Comparison of ENCODE assay signal across 7 cellular contexts in genomic region chr17:82236142-82236971, GRCh38. TPM values are rescaled to one million over a fixed set of nuclear protein-coding genes. Genes with fewer than 3 reads are reported as not detected.
A peak's percentile ranks its signal among the peaks of the same experiment; 100 is the strongest.
DNase-seq lines count a peak whose midpoint lies in the region; ATAC-seq and TF ChIP-seq lines count a peak whose summit lies in the region.

No MANE protein-coding gene starts in this region.

- no peak overlapping the region for H3K4me3 ChIP-seq in mucosa of descending colon

- no peaks in the 10 kb centered on the region for H3K27me3 Mint-ChIP-seq in activated CD4-positive, alpha-beta memory T cell treated with anti-CD3 and anti-CD28 coated beads, Interleukin-2, amount 10 ng/mL, durations not matched to agents 7 days and 5 days

- H3K36me3 ChIP-seq in mucosa of descending colon (ENCODE audit: low read depth): no peaks in the 10 kb centered on the region

- no peaks in the 10 kb centered on the region for H3K9me3 Mint-ChIP-seq in activated CD4-positive, alpha-beta memory T cell treated with anti-CD3 and anti-CD28 coated beads, Interleukin-2, amount 10 ng/mL, durations not matched to agents 7 days and 5 days

- TF ChIP-seq CTCF in GM12873 (IDR thresholded peaks at IDR 0.05; ENCODE audit: insufficient read depth, low read depth, low read length, missing control alignments): peak; percentile 88
- TF ChIP-seq CTCF in mucosa of descending colon (IDR thresholded peaks at IDR 0.05): peak; percentile 89

- peak overlapping the region; percentile 44 for H3K27ac Mint-ChIP-seq in activated CD4-positive, alpha-beta memory T cell treated with anti-CD3 and anti-CD28 coated beads, Interleukin-2, amount 10 ng/mL, durations not matched to agents 7 days and 5 days

- CTCF ChIA-PET in activated CD4-positive, alpha-beta memory T cell treated with anti-CD3 and anti-CD28 coated beads, Interleukin-2, amount 10 ng/mL, durations not matched to agents 7 days and 5 days (lab: Charles Lee): interaction anchor here (0.8 to 3.3 kb wide), 16 partner anchors 17 to 213 kb away, joined by 3 to 20 read pairs (median 5); partner anchors contain the start of genes CCDC57, CD7, HEXD and RAC3

- POLR2A ChIA-PET in activated CD4-positive, alpha-beta memory T cell treated with anti-CD3 and anti-CD28 coated beads, Interleukin-2, amount 10 ng/mL, durations not matched to agents 7 days and 5 days (lab: Charles Lee): interaction anchor here (0.9 to 4.7 kb wide), 7 partner anchors 18 to 206 kb away, joined by 3 to 21 read pairs (median 4); partner anchors contain the start of genes CCDC57 and SECTM1

- peak overlapping the region; percentile 35 for H3K27ac ChIP-seq in substantia nigra (ENCODE audit: low read depth, low read length, poor library complexity, severe bottlenecking)

- intact Hi-C loops in mucosa of descending colon (cut with DNase I, micrococcal nuclease): loop anchor here in 1 of 2 donors (10.0 kb wide), 1 partner anchor 88 kb away; no protein-coding TSS in a partner anchor

- ATAC-seq in mucosa of descending colon (peak; percentile 54), GM19351 (IDR thresholded peaks at IDR 0.05; ENCODE audit: unreplicated experiment) (no peak)

- no peak overlapping the region for H3K4me3 Mint-ChIP-seq in activated CD4-positive, alpha-beta memory T cell treated with anti-CD3 and anti-CD28 coated beads, Interleukin-2, amount 10 ng/mL, durations not matched to agents 7 days and 5 days

- H3K4me1 ChIP-seq in mucosa of descending colon (ENCODE audit: low read depth): peaks cover 61% of the 10 kb centered on the region

- H3K36me3 Mint-ChIP-seq in activated CD4-positive, alpha-beta memory T cell treated with anti-CD3 and anti-CD28 coated beads, Interleukin-2, amount 10 ng/mL, durations not matched to agents 7 days and 5 days (ENCODE audit: low read depth): peaks cover 27% of the 10 kb centered on the region

- peaks cover 63% of the 10 kb centered on the region for H3K4me1 Mint-ChIP-seq in activated CD4-positive, alpha-beta memory T cell treated with anti-CD3 and anti-CD28 coated beads, Interleukin-2, amount 10 ng/mL, durations not matched to agents 7 days and 5 days

- DNase-seq in NCI-H2196 (lab: John Stamatoyannopoulos, UW; ENCODE audit: unreplicated experiment) (peak; percentile 94), ecto neural progenitor cell (ENCODE audit: low spot score) (peak; percentile 90), mucosa of descending colon (peak; percentile 72 to 80 (median 79)), substantia nigra (lab: John Stamatoyannopoulos, UW) (peak in 39 of 49 donors; percentile 26 to 100 (median 64))
- peak; percentile 75 for DNase-seq in activated CD4-positive, alpha-beta memory T cell treated with anti-CD3 and anti-CD28 coated beads, Interleukin-2, amount 10 ng/mL, durations not matched to agents 7 days and 5 days

- no peaks in the 10 kb centered on the region for H3K9me3 ChIP-seq in mucosa of descending colon

RNA-seq across cellular contexts. Expression of gene SLC16A3, which starts 7.5 kb away (rescaled TPM):
- total RNA-seq in activated CD4-positive, alpha-beta memory T cell treated with anti-CD3 and anti-CD28 coated beads, Interleukin-2, amount 10 ng/mL, durations not matched to agents 7 days and 5 days: 100 to 1,000 TPM; 206 to 210 TPM
- 100 to 1,000 TPM in 2 of 3 donors, 10 to 100 TPM in 1; 41.0 to 150 (median 104) TPM for total RNA-seq in mucosa of descending colon

RNA-seq across cellular contexts. Expression of gene CCDC57, which starts 23.7 kb away (rescaled TPM):
- total RNA-seq in activated CD4-positive, alpha-beta memory T cell treated with anti-CD3 and anti-CD28 coated beads, Interleukin-2, amount 10 ng/mL, durations not matched to agents 7 days and 5 days: 10 to 100 TPM; 49.8 to 54.9 TPM
- 10 to 100 TPM; 41.3 to 46.3 (median 45.4) TPM for total RNA-seq in mucosa of descending colon

RNA-seq across cellular contexts. Expression of gene CSNK1D, which starts 37.1 kb away (rescaled TPM):
- total RNA-seq in activated CD4-positive, alpha-beta memory T cell treated with anti-CD3 and anti-CD28 coated beads, Interleukin-2, amount 10 ng/mL, durations not matched to agents 7 days and 5 days: 100 to 1,000 TPM; 116 TPM
- 100 to 1,000 TPM; 177 to 221 (median 189) TPM for total RNA-seq in mucosa of descending colon
